In genomic region chr5:177516601-177517568, GRCh38 we compare ENCODE assay signal across 1 cellular context.
TF ChIP-seq lines count a peak whose summit lies in the region.

Gene DDX41, minus strand, starts transcription at chr5:177516961. Its CDS starts 16 bp downstream, at chr5:177516945.

TF ChIP-seq in K562, 482 proteins besides CTCF, POLR2A, EP300 and RAD21 (continued from another document):
- peak; percentile 73; the same call in 1 of the 2 replicates for TF ChIP-seq ETS1 (conservative IDR thresholded peaks at IDR 0.05; ENCODE audit: control insufficient read depth, low read depth, low read length)
- no peak for TF ChIP-seq ESRRB (CRISPR knock-in tag; IDR thresholded peaks at IDR 0.05; ENCODE audit: borderline replicate concordance)
- TF ChIP-seq BRD4 (IDR thresholded peaks at IDR 0.05), result no peak
- no peak; the same call in 1 of the 2 replicates for TF ChIP-seq NCOA1 (IDR thresholded peaks at IDR 0.05; ENCODE audit: low read depth)
- TF ChIP-seq ZBTB12 (CRISPR knock-in tag; IDR thresholded peaks at IDR 0.05), result peak; percentile 39; the same call in 1 of the 2 replicates
